Comparison of ENCODE assay signal across 22 cellular contexts in the genomic region with DNA sequence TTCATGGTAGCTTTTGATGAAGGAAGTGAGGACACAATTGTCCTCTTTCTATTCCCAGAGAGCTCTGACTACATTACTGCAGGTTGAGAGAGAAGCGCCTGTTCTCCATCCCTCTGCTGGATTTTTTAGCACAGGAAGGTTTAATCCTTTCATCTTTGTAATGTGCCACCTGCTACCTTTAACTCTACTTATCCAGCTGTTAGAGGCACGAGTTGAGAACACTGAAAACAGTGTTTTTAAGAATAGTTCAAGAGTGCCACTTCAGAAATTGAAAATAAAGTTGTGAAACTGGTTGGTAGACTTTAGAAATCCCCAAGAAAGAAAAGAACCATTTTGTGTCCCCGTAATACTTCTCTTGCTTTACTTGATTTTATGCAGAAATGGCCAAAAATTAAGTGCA. TPM values are rescaled to one million over a fixed set of nuclear protein-coding genes. Genes with fewer than 3 reads are reported as not detected.
"Had no signal": no experiment of that assay in that cellular context is flagged by ENCODE, and none has a peak within 500 bp of the region (broad histone marks: within the 10 kb centered on the region; RNA-seq: fewer than 3 reads in every experiment).

No MANE protein-coding gene starts in this region.

- H3K27me3 ChIP-seq: gastrocnemius medialis, right lobe of liver, transverse colon had no signal

- DNase-seq: effector CD8-positive, alpha-beta T cell; endodermal cell; foreskin fibroblast; gastrocnemius medialis; head of caudate nucleus; mammary epithelial cell; naive thymus-derived CD8-positive, alpha-beta T cell; nephron progenitor cell; nucleus accumbens; posterior cingulate gyrus; retina; right lobe of liver; small intestine; stimulated activated CD4-positive, alpha-beta T cell treated with anti-CD3 and anti-CD28 coated beads, Interleukin-15, amount 100 ng/mL, for 24 hours; stimulated activated CD4-positive, alpha-beta T cell treated with anti-CD3 and anti-CD28 coated beads, Interleukin-2, amount 100 ng/mL, for 48 hours; stimulated activated naive B cell treated with anti-CD40 and anti-IgM and Interleukin-4, amounts not matched to agents 10 μg/mL and 1 μg/mL and 100 μg/mL, for 72 hours; transverse colon had no signal

- ATAC-seq: gastrocnemius medialis; left lobe of liver; naive thymus-derived CD8-positive, alpha-beta T cell; right lobe of liver; stimulated activated naive B cell treated with anti-CD40 and anti-IgM and Interleukin-4, amounts not matched to agents 10 μg/mL and 1 μg/mL and 100 μg/mL, for 72 hours had no signal

- H3K4me1 ChIP-seq: right lobe of liver, transverse colon had no signal

- H3K36me3 ChIP-seq: gastrocnemius medialis, right lobe of liver, thoracic aorta, transverse colon had no signal

- H3K9me3 ChIP-seq: gastrocnemius medialis, right lobe of liver, thoracic aorta, transverse colon had no signal

- FAIRE-seq: colon, keratinocyte, small intestine had no signal

- H3K27ac ChIP-seq: epithelial cell of prostate, gastrocnemius medialis, right lobe of liver, thoracic aorta, transverse colon had no signal

- H3K4me3 ChIP-seq: gastrocnemius medialis, right lobe of liver, thoracic aorta, transverse colon had no signal

RNA-seq across cellular contexts. Expression of gene FREM2, which starts 20.6 kb away (rescaled TPM):
- total RNA-seq: naive thymus-derived CD8-positive, alpha-beta T cell had no signal
- polyA plus RNA-seq: naive thymus-derived CD8-positive, alpha-beta T cell had no signal
